14 cellular contexts compared by ENCODE assay signal in the genomic region with DNA sequence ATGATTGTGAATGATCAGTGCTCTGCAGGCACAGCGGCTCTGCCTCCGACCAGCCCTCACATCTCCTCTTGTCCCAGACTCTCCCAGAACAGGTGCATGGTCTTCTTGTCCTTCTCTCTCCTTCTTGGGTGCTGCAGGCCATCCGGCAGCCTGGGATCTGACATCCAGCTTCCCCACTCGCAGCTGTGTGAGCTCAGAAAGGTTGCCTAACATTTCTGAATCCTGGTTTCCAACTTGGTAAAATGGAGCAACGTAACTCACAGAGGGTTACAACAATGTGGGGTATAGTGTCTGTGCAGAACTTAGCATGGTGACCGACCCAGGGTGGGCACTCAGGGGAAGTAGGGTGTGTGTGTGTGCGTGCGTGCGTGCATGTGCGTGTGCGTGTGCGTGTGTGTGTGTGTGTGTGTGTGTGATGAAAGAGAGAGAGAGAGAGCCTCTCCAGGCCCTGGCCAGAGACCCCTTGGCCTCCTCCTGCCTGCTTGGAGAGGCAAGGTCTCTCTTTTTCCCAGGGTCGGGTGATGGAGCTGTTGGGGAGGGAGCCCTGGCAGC.
"Had no signal": no experiment of that assay in that cellular context is flagged by ENCODE, and none has a peak within 500 bp of the region (broad histone marks: within the 10 kb centered on the region; RNA-seq: fewer than 3 reads in every experiment).

No MANE protein-coding gene starts in this region.

- H3K36me3 Mint-ChIP-seq: activated naive CD8-positive, alpha-beta T cell; brain had no signal

- H3K27me3 ChIP-seq: esophagus muscularis mucosa, ovary, vagina had no signal

- H3K27ac Mint-ChIP-seq: activated naive CD8-positive, alpha-beta T cell; brain had no signal

- H3K4me3 Mint-ChIP-seq: activated naive CD8-positive, alpha-beta T cell; activated T-cell treated with anti-CD3 and anti-CD28 coated beads, Interleukin-2, amount 50 U/mL, for 4 hours; brain had no signal

- H3K27ac ChIP-seq: coronary artery, esophagus muscularis mucosa, ovary, vagina had no signal

- H3K9me3 Mint-ChIP-seq: activated T-cell treated with anti-CD3 and anti-CD28 coated beads, Interleukin-2, amount 50 U/mL, for 4 hours; brain had no signal

- H3K4me3 ChIP-seq: coronary artery, esophagus muscularis mucosa, ovary, vagina had no signal

- H3K36me3 ChIP-seq: esophagus muscularis mucosa, ovary, vagina had no signal

- DNase-seq: activated CD4-positive, alpha-beta T cell treated with anti-CD3 and anti-CD28 coated beads, Interleukin-2, amount 50 U/mL, for 48 hours; activated gamma-delta T cell; activated T-cell treated with anti-CD3 and anti-CD28 coated beads, Interleukin-2, amount 50 U/mL, for 4 hours; central memory CD4-positive, alpha-beta T cell; kidney glomerular epithelial cell; left ventricle myocardium superior; ovary; T-helper 1 cell had no signal

- ATAC-seq: sciatic nerve had no signal
